In the genomic region with DNA sequence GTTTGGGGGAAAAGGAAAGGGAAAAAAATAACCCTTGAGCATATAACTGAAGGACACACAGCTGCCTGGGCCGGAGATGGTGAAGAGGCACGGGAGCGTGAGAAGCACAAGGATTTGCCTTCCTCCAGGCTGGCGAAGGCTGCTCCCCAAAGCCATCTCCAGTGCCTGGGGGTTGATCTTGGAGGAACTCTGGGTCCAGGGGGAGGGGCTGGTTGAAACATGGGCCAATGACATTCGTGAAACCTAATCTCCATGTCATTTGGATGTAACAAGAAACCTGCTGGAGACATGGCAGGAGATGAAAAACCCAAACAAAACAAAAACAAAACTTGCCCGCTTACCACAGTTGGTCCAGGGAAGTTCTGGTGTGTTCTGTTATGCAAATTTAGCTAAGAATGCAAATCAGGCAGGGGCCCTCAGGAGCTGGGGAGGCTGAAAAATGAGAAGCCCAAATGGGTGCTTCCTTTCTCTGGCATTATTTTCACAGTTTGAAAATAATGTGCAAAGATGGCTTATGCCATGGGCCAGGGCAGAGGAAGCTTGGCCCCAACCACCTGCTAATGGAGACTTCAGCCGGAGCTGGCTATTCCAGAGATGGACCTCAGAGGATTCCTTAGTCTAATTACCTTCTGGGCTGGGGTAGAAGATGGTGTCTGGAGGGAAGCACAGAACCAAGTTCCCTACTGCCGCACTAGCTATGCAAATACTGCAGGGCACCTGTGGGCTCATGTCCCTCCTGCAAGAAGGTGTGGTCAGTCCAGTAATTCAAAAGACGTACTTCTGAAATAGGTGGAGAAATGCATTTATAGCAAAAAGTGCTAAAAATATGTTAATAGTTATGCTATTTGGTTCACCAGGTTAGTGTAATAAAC, we compare ENCODE assay signal across 8 cellular contexts.
DNase-seq lines count a peak whose midpoint lies in the region; ATAC-seq and TF ChIP-seq lines count a peak whose summit lies in the region.

No MANE protein-coding gene starts in this region.

- H3K36me3 Mint-ChIP-seq in MCF 10A (ENCODE audit: insufficient read depth, unreplicated experiment): no peaks in the 10 kb centered on the region

- no peaks in the 10 kb centered on the region for H3K9me3 ChIP-seq in breast epithelium
- H3K9me3 ChIP-seq in OCI-LY1 (ENCODE audit: low read length): no peaks in the 10 kb centered on the region
- no peaks in the 10 kb centered on the region for H3K9me3 ChIP-seq in iPS DF 6.9 (ENCODE audit: control insufficient read depth, insufficient read depth, low read length)

- peak; percentile 53 for ATAC-seq in HG02678 (IDR thresholded peaks at IDR 0.05; ENCODE audit: unreplicated experiment)

- POLR2A ChIA-PET in MCF 10A (lab: Yijun Ruan, JAX): interaction anchor here (0.7 to 1.3 kb wide), 2 partner anchors 9 to 13 kb away, joined by 3 to 6 read pairs; no protein-coding TSS in a partner anchor

- H2AFZ ChIP-seq in OCI-LY1 (ENCODE audit: low read length): no peak overlapping the region

- peaks cover 0 to 4% of the 10 kb centered on the region in 2 donors for H3K4me1 ChIP-seq in breast epithelium
- peaks cover 100% of the 10 kb centered on the region for H3K4me1 ChIP-seq in OCI-LY1 (ENCODE audit: insufficient read depth, low read length, severe bottlenecking)
- peaks cover 4% of the 10 kb centered on the region; the same call in 1 of the 2 replicates for H3K4me1 ChIP-seq in iPS DF 6.9 (ENCODE audit: control insufficient read depth, insufficient read depth, low read length)

- no peak overlapping the region for H3K4me3 Mint-ChIP-seq in MCF 10A (ENCODE audit: unreplicated experiment)

- no peak overlapping the region for H3K27ac Mint-ChIP-seq in MCF 10A (ENCODE audit: low read depth, unreplicated experiment)

- no peaks in the 10 kb centered on the region for H3K4me1 Mint-ChIP-seq in MCF 10A (ENCODE audit: insufficient read depth, unreplicated experiment)

- H4K20me1 ChIP-seq in OCI-LY1 (ENCODE audit: insufficient read depth, low read length): no peaks in the 10 kb centered on the region

- no peak for TF ChIP-seq CTCF in breast epithelium (IDR thresholded peaks at IDR 0.05)
- TF ChIP-seq CTCF in MCF 10A (IDR thresholded peaks at IDR 0.05; ENCODE audit: unreplicated experiment): no peak
- TF ChIP-seq CTCF in OCI-LY1 (IDR thresholded peaks at IDR 0.05; ENCODE audit: low read length): no peak

- no CpG with 5 or more reads among the region's 9 CpGs for WGBS in iPS DF 6.9 (ENCODE audit: insufficient coverage, insufficient read length)

- H3K27me3 Mint-ChIP-seq in MCF 10A (ENCODE audit: insufficient read depth, unreplicated experiment): peaks cover 22% of the 10 kb centered on the region

- peak overlapping the region; percentile 9 to 41 (median 12) for H3K4me3 ChIP-seq in breast epithelium
- peak overlapping the region; percentile 61 for H3K4me3 ChIP-seq in OCI-LY1 (ENCODE audit: low read depth, low read length, poor library complexity, severe bottlenecking)
- H3K4me3 ChIP-seq in iPS DF 6.9 (ENCODE audit: low read length): no peak overlapping the region

- H3F3A ChIP-seq in OCI-LY1 (ENCODE audit: insufficient read depth, low read length): peaks cover 26% of the 10 kb centered on the region

- no peaks in the 10 kb centered on the region for H3K36me3 ChIP-seq in breast epithelium
- peaks cover 88% of the 10 kb centered on the region for H3K36me3 ChIP-seq in OCI-LY1 (ENCODE audit: insufficient read depth, low read length)
- no peaks in the 10 kb centered on the region for H3K36me3 ChIP-seq in iPS DF 6.9 (ENCODE audit: control insufficient read depth, insufficient read depth, low read length)

- peak overlapping the region; percentile 45 to 55 for H3K27ac ChIP-seq in breast epithelium
- H3K27ac ChIP-seq in OCI-LY1 (ENCODE audit: low read depth, low read length, poor library complexity, severe bottlenecking): peak overlapping the region; percentile 99
- no peak overlapping the region for H3K27ac ChIP-seq in iPS DF 6.9 (ENCODE audit: low read length)

- peak overlapping the region; percentile 81 for H3K9ac ChIP-seq in OCI-LY1 (ENCODE audit: low read length)

- TF ChIP-seq POLR2A in breast epithelium (IDR thresholded peaks at IDR 0.05): no peak

- peak overlapping the region; percentile 73 for H3K4me2 ChIP-seq in OCI-LY1 (ENCODE audit: low read length)

- BruUV-seq in MCF 10A (replicated peaks; lab: Mats Ljungman, UMichigan): no TSS peak

- CTCF ChIA-PET in MCF 10A (lab: Yijun Ruan, JAX): interaction anchor here (0.7 to 1.5 kb wide), 3 partner anchors 15 to 184 kb away, joined by 3 to 4 read pairs (median 4); no protein-coding TSS in a partner anchor

- H3K27me3 ChIP-seq in breast epithelium (no peaks in the 10 kb centered on the region), OCI-LY1 (ENCODE audit: insufficient read depth, low read length) (no peaks in the 10 kb centered on the region), iPS DF 6.9 (ENCODE audit: control insufficient read depth, insufficient read depth, low read length) (no peaks in the 10 kb centered on the region)

- no peaks in the 10 kb centered on the region for H3K9me2 ChIP-seq in OCI-LY1 (ENCODE audit: low read depth, low read length)

- peaks cover 78% of the 10 kb centered on the region for H3K79me2 ChIP-seq in OCI-LY1 (ENCODE audit: insufficient read depth, low read length)

- no peak for DNase-seq in breast epithelium (ENCODE audit: low spot score in 2 of 2)
- DNase-seq in MCF 10A (ENCODE audit: unreplicated experiment): no peak
- peak; percentile 71 for DNase-seq in iPS DF 6.9 (ENCODE audit: low read depth, low spot score)
- DNase-seq in NCI-H1105 treated with DMSO at 0.1 percent for 48 hours (lab: John Stamatoyannopoulos, UW): no peak
- no peak for DNase-seq in AG08396 (ENCODE audit: low spot score)
- DNase-seq in T1000 (lab: John Stamatoyannopoulos, UW): no peak

- H3K9me3 Mint-ChIP-seq in MCF 10A (ENCODE audit: unreplicated experiment): no peaks in the 10 kb centered on the region

- intact Hi-C loops in breast epithelium (cut with DNase I; ENCODE audit: low total_unique reads): no loop called here
- intact Hi-C loops in MCF 10A (cut with micrococcal nuclease): no loop called here
